8 cellular contexts compared by ENCODE assay signal in the genomic region with DNA sequence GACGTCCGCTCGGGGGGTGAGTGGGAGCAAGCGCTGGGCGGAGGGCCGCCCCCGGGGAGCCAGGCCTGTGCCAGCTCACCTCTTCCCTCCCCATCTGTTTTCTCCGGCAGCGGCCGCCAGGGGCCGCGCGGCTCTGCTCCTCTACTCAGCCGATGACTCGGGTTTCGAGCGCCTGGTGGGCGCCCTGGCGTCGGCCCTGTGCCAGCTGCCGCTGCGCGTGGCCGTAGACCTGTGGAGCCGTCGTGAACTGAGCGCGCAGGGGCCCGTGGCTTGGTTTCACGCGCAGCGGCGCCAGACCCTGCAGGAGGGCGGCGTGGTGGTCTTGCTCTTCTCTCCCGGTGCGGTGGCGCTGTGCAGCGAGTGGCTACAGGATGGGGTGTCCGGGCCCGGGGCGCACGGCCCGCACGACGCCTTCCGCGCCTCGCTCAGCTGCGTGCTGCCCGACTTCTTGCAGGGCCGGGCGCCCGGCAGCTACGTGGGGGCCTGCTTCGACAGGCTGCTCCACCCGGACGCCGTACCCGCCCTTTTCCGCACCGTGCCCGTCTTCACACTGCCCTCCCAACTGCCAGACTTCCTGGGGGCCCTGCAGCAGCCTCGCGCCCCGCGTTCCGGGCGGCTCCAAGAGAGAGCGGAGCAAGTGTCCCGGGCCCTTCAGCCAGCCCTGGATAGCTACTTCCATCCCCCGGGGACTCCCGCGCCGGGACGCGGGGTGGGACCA. TPM values are rescaled to one million over a fixed set of nuclear protein-coding genes. Genes with fewer than 3 reads are reported as not detected.
DNase-seq lines count a peak whose midpoint lies in the region; TF ChIP-seq lines count a peak whose summit lies in the region.

No MANE protein-coding gene starts in this region.

- H2BK120ac ChIP-seq in H9 (ENCODE audit: low read depth, low read length, poor library complexity, severe bottlenecking) = no peak overlapping the region

- H3K18ac ChIP-seq in H9 (ENCODE audit: insufficient read length, low read depth, low read length) = peak overlapping the region; percentile 43

- no peak overlapping the region for H3K23ac ChIP-seq in H9 (ENCODE audit: insufficient read length, low read depth, low read length)

- H2AFZ ChIP-seq in H9 (ENCODE audit: low read length) (no peak overlapping the region), SU-DHL-6 (ENCODE audit: low read depth, low read length, severe bottlenecking) (peak overlapping the region; percentile 83)

- H3K4me1 ChIP-seq in H9 (ENCODE audit: insufficient read depth, low read length) = no peaks in the 10 kb centered on the region; the same call in 1 of the 2 replicates
- H3K4me1 ChIP-seq in right atrium auricular region = peaks cover 0 to 31% of the 10 kb centered on the region in 2 donors
- peaks cover 5 to 9% of the 10 kb centered on the region in 2 donors for H3K4me1 ChIP-seq in uterus

- H3K4me3 ChIP-seq in MG63 (peak overlapping the region; percentile 78), SU-DHL-6 (ENCODE audit: insufficient read depth, low read length, poor library complexity, severe bottlenecking) (peak overlapping the region; percentile 74), right atrium auricular region (peak overlapping the region; percentile 68 to 81), uterus (peak overlapping the region; percentile 59 to 75)

- H3K9me2 ChIP-seq in SU-DHL-6 (replicated peaks; ENCODE audit: insufficient read depth, low read length) = no peaks in the 10 kb centered on the region

- intact Hi-C loops in uterus (cut with DNase I; ENCODE audit: low total_unique reads) = no loop called here

- no peak overlapping the region for H3K4ac ChIP-seq in H9 (ENCODE audit: low read depth, low read length)

- H3K14ac ChIP-seq in H9 (ENCODE audit: insufficient read depth, low read length) = peak overlapping the region; percentile 17; the same call in 1 of the 2 replicates

- no peak overlapping the region for H2BK20ac ChIP-seq in H9 (ENCODE audit: low read depth, low read length, poor library complexity, severe bottlenecking)

- H2BK5ac ChIP-seq in H9 (ENCODE audit: insufficient read length, low read length) = no peak overlapping the region

- H2BK15ac ChIP-seq in H9 (ENCODE audit: low read depth, low read length) = no peak overlapping the region

- no peak overlapping the region for H4K91ac ChIP-seq in H9 (ENCODE audit: insufficient read length, low read depth, low read length)

- peaks cover 7% of the 10 kb centered on the region for H3K23me2 ChIP-seq in H9 (ENCODE audit: insufficient read length, low read depth, low read length, poor library complexity, severe bottlenecking)

- H3F3A ChIP-seq in SU-DHL-6 (ENCODE audit: insufficient read depth) = 0 out of 2 replicates have a peak, but pooled peaks cover 4% of the 10 kb centered on the region

- H3K79me2 ChIP-seq in H9 (ENCODE audit: insufficient read depth, low read length) (no peaks in the 10 kb centered on the region), SU-DHL-6 (ENCODE audit: insufficient read depth, low read length) (no peaks in the 10 kb centered on the region)

- H3K36me3 Mint-ChIP-seq in H9 (ENCODE audit: insufficient read depth in 1 of 3, low read depth in 3 of 3) = peaks cover 5 to 25% (median 24%) of the 10 kb centered on the region in 3 experiments; a peak in 6 of 7 replicates

- H3K4me3 Mint-ChIP-seq in H9 = peak overlapping the region; percentile 88 to 94

- H4K20me1 ChIP-seq in H9 (ENCODE audit: control insufficient read depth, insufficient read depth, insufficient read length) (no peaks in the 10 kb centered on the region), SU-DHL-6 (ENCODE audit: low read depth, low read length) (no peaks in the 10 kb centered on the region)

- peak overlapping the region in 1 of 3 experiments; percentile 81; a peak in 1 of 7 replicates for H3K27ac Mint-ChIP-seq in H9

- H4K5ac ChIP-seq in H9 (ENCODE audit: insufficient read length, low read depth, low read length) = no peak overlapping the region

- H3K9me3 Mint-ChIP-seq in H9 = peaks cover 0 to 4% of the 10 kb centered on the region in 2 experiments; a peak in 1 of 5 replicates

- H2AK5ac ChIP-seq in H9 (ENCODE audit: insufficient read length, low read length) = no peak overlapping the region

- no peak overlapping the region for H2BK12ac ChIP-seq in H9 (ENCODE audit: insufficient read length, low read depth, low read length)

- H3K79me1 ChIP-seq in H9 (ENCODE audit: insufficient read depth, low read depth, low read length, poor library complexity, severe bottlenecking) = no peaks in the 10 kb centered on the region

- H3K4me2 ChIP-seq in H9 (ENCODE audit: insufficient read depth, insufficient read length, low read length) (peak overlapping the region; percentile 5), SU-DHL-6 (ENCODE audit: low read depth, low read length, poor library complexity, severe bottlenecking) (peak overlapping the region; percentile 69)

- H3K36me3 ChIP-seq in MG63 (no peaks in the 10 kb centered on the region; the same call in 1 of the 2 replicates), SU-DHL-6 (ENCODE audit: low read length) (no peaks in the 10 kb centered on the region), right atrium auricular region (peaks cover 38% of the 10 kb centered on the region), uterus (no peaks in the 10 kb centered on the region)

- no peak overlapping the region for H3T11ph ChIP-seq in H9 (ENCODE audit: low read length)

- DNase-seq in H9 (peak; percentile 90), MG63 (peak; percentile 83), right atrium auricular region (ENCODE audit: low spot score) (peak; percentile 90), putamen (ENCODE audit: low spot score) (peak; percentile 69), uterus (peak; percentile 75 to 89)
- peak; percentile 81 for DNase-seq in activated naive CD8-positive, alpha-beta T cell treated with anti-CD3 and anti-CD28 coated beads, Interleukin-2, amount 50 U/mL, for 16 hours (ENCODE audit: low read depth, low spot score)

- TF ChIP-seq POLR2A in GM10847 (IDR thresholded peaks at IDR 0.05; ENCODE audit: extremely low read depth, insufficient read length) = peak; percentile 25
- no peak for TF ChIP-seq POLR2A in uterus (IDR thresholded peaks at IDR 0.05)

- H3K27me3 ChIP-seq in H9 (ENCODE audit: insufficient read depth, low read length) = no peaks in the 10 kb centered on the region
- no peaks in the 10 kb centered on the region for H3K27me3 ChIP-seq in MG63
- H3K27me3 ChIP-seq in SU-DHL-6 (ENCODE audit: low read length) = no peaks in the 10 kb centered on the region
- H3K27me3 ChIP-seq in right atrium auricular region = no peaks in the 10 kb centered on the region
- no peaks in the 10 kb centered on the region for H3K27me3 ChIP-seq in uterus

- no peaks in the 10 kb centered on the region for H3K9me3 ChIP-seq in H9 (ENCODE audit: control insufficient read depth, low read depth, low read length)
- no peaks in the 10 kb centered on the region for H3K9me3 ChIP-seq in MG63
- no peaks in the 10 kb centered on the region for H3K9me3 ChIP-seq in SU-DHL-6 (ENCODE audit: insufficient read depth, low read length)
- no peaks in the 10 kb centered on the region for H3K9me3 ChIP-seq in right atrium auricular region
- H3K9me3 ChIP-seq in uterus = no peaks in the 10 kb centered on the region

- peaks cover 10 to 14% of the 10 kb centered on the region in 2 experiments for H3K4me1 Mint-ChIP-seq in H9

- H3K56ac ChIP-seq in H9 (ENCODE audit: insufficient read length, low read depth, low read length) = no peak overlapping the region

- WGBS in H9 (ENCODE audit: extremely low coverage, insufficient read length, low lambda C conversion rate) = no CpG with 5 or more reads among the region's 77 CpGs

- H3K27me3 Mint-ChIP-seq in H9 (ENCODE audit: low read depth) = peaks cover 5% of the 10 kb centered on the region

- no peak overlapping the region for H3K9ac ChIP-seq in H9 (ENCODE audit: extremely low read depth, insufficient read length, low read length)
- peak overlapping the region; percentile 74 for H3K9ac ChIP-seq in SU-DHL-6 (ENCODE audit: low read length)

- no peak overlapping the region for H4K8ac ChIP-seq in H9 (replicated peaks; ENCODE audit: insufficient read length, low read depth, low read length)

- TF ChIP-seq CTCF in H9 (conservative IDR thresholded peaks at IDR 0.05) (peak; percentile 83), SU-DHL-6 (IDR thresholded peaks at IDR 0.05; ENCODE audit: insufficient read depth, low read length, poor library complexity, severe bottlenecking) (peak; percentile 65), right atrium auricular region (IDR thresholded peaks at IDR 0.05) (peak; percentile 69 to 91), uterus (IDR thresholded peaks at IDR 0.05) (peak; percentile 68 to 91 (median 82))

- H3K27ac ChIP-seq in H9 (ENCODE audit: insufficient read length, low read depth, low read length) (no peak overlapping the region), SU-DHL-6 (ENCODE audit: low read depth, low read length) (peak overlapping the region; percentile 64), right atrium auricular region (peak overlapping the region; percentile 97 to 98), uterus (peak overlapping the region; percentile 92 to 94)

RNA-seq across cellular contexts. Expression of gene CRELD1, which starts 0.6 kb away (rescaled TPM):
- 15.5 and 17.2 TPM in 2 replicates for total RNA-seq in H9 (2021)
- total RNA-seq in MG63 (2014; rRNA removed; shearing (Covaris generic); ENCODE audit: low replicate concordance) = 19.1 and 22.6 TPM in 2 replicates
- total RNA-seq in right atrium auricular region = 10 to 100 TPM; 63.9 to 79.0 TPM
- total RNA-seq in uterus = 10 to 100 TPM; 20.4 to 38.8 (median 29.1) TPM

RNA-seq across cellular contexts. Expression of gene IL17RC, which starts 16.1 kb away (rescaled TPM):
- total RNA-seq in H9 (2021) (6.8 and 9.1 TPM in 2 replicates), right atrium auricular region (10 to 100 TPM; 32.5 to 49.1 TPM), uterus (10 to 100 TPM in 3 of 4 donors, 1 to 10 TPM in 1; 9.7 to 63.7 (median 33.9) TPM)
- total RNA-seq in MG63 (2014; rRNA removed; shearing (Covaris generic); ENCODE audit: low replicate concordance) = 12.1 and 14.8 TPM in 2 replicates

RNA-seq across cellular contexts. Expression of gene PRRT3, which starts 19.2 kb away (rescaled TPM):
- 18.8 and 19.5 TPM in 2 replicates for total RNA-seq in H9 (2021)
- total RNA-seq in MG63 (2014; rRNA removed; shearing (Covaris generic); ENCODE audit: low replicate concordance) = 0.23 TPM in 1 of 2 replicates, not detected in the other
- total RNA-seq in right atrium auricular region = 1 to 10 TPM; 1.4 to 1.9 TPM
- 1 to 10 TPM in 3 of 4 donors, under 1 TPM in 1; 0.51 to 8.2 (median 2.2) TPM for total RNA-seq in uterus

RNA-seq across cellular contexts. Expression of gene IL17RE, which starts 30.4 kb away (rescaled TPM):
- total RNA-seq in H9 (2021) (2.0 and 2.1 TPM in 2 replicates), right atrium auricular region (1 to 10 TPM in 1 of 2 donors, under 1 TPM in 1; 0.89 to 2.6 TPM), uterus (10 to 100 TPM in 1 of 4 donors, 1 to 10 TPM in 2, under 1 TPM in 1; 0.26 to 10.7 (median 5.0) TPM)
- 0.30 TPM in 1 of 2 replicates, not detected in the other for total RNA-seq in MG63 (2014; rRNA removed; shearing (Covaris generic); ENCODE audit: low replicate concordance)

RNA-seq across cellular contexts. Expression of gene JAGN1, which starts 42.6 kb away (rescaled TPM):
- total RNA-seq in H9 (2021) (33.5 and 34.0 TPM in 2 replicates), right atrium auricular region (10 to 100 TPM; 39.8 to 44.8 TPM), uterus (10 to 100 TPM; 22.0 to 80.6 (median 35.8) TPM)
- 21.4 and 23.1 TPM in 2 replicates for total RNA-seq in MG63 (2014; rRNA removed; shearing (Covaris generic); ENCODE audit: low replicate concordance)
